ENCODE assay signal across 1 cellular context in genomic region chr18:79782566-79783308, GRCh38.
TF ChIP-seq lines count a peak whose summit lies in the region.

No MANE protein-coding gene starts in this region.

TF ChIP-seq in HCT116, 20 proteins besides CTCF, POLR2A, EP300 and RAD21:
- no peak for TF ChIP-seq SIN3A (IDR thresholded peaks at IDR 0.05; ENCODE audit: low read depth)
- TF ChIP-seq, protein P1, sequence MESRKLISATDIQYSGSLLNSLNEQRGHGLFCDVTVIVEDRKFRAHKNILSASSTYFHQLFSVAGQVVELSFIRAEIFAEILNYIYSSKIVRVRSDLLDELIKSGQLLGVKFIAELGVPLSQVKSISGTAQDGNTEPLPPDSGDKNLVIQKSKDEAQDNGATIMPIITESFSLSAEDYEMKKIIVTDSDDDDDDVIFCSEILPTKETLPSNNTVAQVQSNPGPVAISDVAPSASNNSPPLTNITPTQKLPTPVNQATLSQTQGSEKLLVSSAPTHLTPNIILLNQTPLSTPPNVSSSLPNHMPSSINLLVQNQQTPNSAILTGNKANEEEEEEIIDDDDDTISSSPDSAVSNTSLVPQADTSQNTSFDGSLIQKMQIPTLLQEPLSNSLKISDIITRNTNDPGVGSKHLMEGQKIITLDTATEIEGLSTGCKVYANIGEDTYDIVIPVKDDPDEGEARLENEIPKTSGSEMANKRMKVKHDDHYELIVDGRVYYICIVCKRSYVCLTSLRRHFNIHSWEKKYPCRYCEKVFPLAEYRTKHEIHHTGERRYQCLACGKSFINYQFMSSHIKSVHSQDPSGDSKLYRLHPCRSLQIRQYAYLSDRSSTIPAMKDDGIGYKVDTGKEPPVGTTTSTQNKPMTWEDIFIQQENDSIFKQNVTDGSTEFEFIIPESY (IDR thresholded peaks at IDR 0.05; ENCODE audit: extremely low read depth, insufficient replicate concordance, low read length), result no peak
- no peak for TF ChIP-seq CBX3 (IDR thresholded peaks at IDR 0.05; ENCODE audit: low read depth)
- TF ChIP-seq MAX (IDR thresholded peaks at IDR 0.05), result no peak
- TF ChIP-seq JUND (IDR thresholded peaks at IDR 0.05), result no peak
- no peak for TF ChIP-seq ZFX (IDR thresholded peaks at IDR 0.05)
- TF ChIP-seq, protein P2, sequence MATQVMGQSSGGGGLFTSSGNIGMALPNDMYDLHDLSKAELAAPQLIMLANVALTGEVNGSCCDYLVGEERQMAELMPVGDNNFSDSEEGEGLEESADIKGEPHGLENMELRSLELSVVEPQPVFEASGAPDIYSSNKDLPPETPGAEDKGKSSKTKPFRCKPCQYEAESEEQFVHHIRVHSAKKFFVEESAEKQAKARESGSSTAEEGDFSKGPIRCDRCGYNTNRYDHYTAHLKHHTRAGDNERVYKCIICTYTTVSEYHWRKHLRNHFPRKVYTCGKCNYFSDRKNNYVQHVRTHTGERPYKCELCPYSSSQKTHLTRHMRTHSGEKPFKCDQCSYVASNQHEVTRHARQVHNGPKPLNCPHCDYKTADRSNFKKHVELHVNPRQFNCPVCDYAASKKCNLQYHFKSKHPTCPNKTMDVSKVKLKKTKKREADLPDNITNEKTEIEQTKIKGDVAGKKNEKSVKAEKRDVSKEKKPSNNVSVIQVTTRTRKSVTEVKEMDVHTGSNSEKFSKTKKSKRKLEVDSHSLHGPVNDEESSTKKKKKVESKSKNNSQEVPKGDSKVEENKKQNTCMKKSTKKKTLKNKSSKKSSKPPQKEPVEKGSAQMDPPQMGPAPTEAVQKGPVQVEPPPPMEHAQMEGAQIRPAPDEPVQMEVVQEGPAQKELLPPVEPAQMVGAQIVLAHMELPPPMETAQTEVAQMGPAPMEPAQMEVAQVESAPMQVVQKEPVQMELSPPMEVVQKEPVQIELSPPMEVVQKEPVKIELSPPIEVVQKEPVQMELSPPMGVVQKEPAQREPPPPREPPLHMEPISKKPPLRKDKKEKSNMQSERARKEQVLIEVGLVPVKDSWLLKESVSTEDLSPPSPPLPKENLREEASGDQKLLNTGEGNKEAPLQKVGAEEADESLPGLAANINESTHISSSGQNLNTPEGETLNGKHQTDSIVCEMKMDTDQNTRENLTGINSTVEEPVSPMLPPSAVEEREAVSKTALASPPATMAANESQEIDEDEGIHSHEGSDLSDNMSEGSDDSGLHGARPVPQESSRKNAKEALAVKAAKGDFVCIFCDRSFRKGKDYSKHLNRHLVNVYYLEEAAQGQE (IDR thresholded peaks at IDR 0.05; ENCODE audit: low read depth), result no peak
- TF ChIP-seq ELF1 (IDR thresholded peaks at IDR 0.05; ENCODE audit: borderline replicate concordance, low read depth), result no peak
- no peak for TF ChIP-seq SP1 (IDR thresholded peaks at IDR 0.05; ENCODE audit: low read depth)
- no peak for TF ChIP-seq EGR1 (IDR thresholded peaks at IDR 0.05; ENCODE audit: low read depth)
- TF ChIP-seq ZNF274 (IDR thresholded peaks at IDR 0.05; ENCODE audit: low read depth, low read length), result no peak
- no peak for TF ChIP-seq FOSL1 (IDR thresholded peaks at IDR 0.05; ENCODE audit: low read depth)
- no peak for TF ChIP-seq POLR2AphosphoS5 (IDR thresholded peaks at IDR 0.05; ENCODE audit: low read depth, low read length)
- TF ChIP-seq TCF7L2 (IDR thresholded peaks at IDR 0.05; ENCODE audit: borderline replicate concordance, extremely low read depth, insufficient read depth, insufficient read length), result no peak
- no peak for TF ChIP-seq SRF (IDR thresholded peaks at IDR 0.05; ENCODE audit: low read depth)
- TF ChIP-seq EZH2 (IDR thresholded peaks at IDR 0.05), result no peak
- TF ChIP-seq, protein P3, sequence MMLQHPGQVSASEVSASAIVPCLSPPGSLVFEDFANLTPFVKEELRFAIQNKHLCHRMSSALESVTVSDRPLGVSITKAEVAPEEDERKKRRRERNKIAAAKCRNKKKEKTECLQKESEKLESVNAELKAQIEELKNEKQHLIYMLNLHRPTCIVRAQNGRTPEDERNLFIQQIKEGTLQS (IDR thresholded peaks at IDR 0.05), result no peak
- no peak for TF ChIP-seq EZH2phosphoT487 (IDR thresholded peaks at IDR 0.05; ENCODE audit: borderline replicate concordance)
- no peak for TF ChIP-seq CEBPB (IDR thresholded peaks at IDR 0.05; ENCODE audit: low read depth)
TF ChIP-seq in HCT116: peak in this region for 0.
